1 cellular context compared by ENCODE assay signal in the genomic region with DNA sequence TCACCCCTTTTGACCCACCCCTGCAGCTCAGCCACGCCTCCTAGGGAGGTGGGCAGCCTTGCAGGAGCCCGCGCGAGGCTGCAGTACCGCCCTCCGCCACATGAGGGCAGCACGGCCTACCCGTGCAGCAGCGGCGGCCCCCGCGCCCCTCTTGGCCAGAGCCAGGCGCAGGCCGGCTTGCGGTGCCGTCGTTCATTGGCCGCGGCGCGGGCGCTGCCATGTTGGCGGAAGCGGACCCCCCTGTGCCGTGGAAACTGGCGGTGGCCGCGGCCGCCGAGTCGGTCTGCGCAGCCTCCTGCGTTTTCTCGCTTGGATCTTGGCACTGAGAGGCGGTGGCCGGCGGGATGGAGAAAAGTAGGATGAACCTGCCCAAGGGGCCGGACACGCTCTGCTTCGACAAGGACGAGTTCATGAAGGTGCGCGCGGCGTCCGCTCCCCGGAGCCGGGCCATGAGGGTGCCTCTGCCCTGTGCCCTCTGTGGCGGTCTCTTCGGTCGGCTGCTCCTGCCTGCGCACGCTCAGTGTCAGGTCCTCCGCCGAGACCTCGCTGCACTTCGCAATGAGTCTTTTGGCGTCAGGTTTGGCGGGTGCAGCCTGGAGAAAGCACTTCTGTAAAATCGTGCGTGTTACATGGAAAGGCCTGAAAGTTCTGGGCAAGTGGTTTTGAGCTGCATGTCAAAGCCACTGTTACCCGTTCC.
TF ChIP-seq lines count a peak whose summit lies in the region.

TSS of gene COG2 (plus strand) at position 219 of the 697 bp plus-strand sequence. CDS start at position 345, 126 bp downstream.

TF ChIP-seq in HepG2, 621 proteins besides CTCF, POLR2A, EP300 and RAD21 (continued from another document and continues in another):
- TF ChIP-seq RERE (CRISPR knock-in tag; IDR thresholded peaks at IDR 0.05; ENCODE audit: low read depth) = no peak
- no peak for TF ChIP-seq TOPORS (CRISPR knock-in tag; IDR thresholded peaks at IDR 0.05)
- no peak for TF ChIP-seq U2AF1 (optimal IDR thresholded peaks at IDR 0.05; ENCODE audit: low read depth, low read length)
- TF ChIP-seq, protein P1, sequence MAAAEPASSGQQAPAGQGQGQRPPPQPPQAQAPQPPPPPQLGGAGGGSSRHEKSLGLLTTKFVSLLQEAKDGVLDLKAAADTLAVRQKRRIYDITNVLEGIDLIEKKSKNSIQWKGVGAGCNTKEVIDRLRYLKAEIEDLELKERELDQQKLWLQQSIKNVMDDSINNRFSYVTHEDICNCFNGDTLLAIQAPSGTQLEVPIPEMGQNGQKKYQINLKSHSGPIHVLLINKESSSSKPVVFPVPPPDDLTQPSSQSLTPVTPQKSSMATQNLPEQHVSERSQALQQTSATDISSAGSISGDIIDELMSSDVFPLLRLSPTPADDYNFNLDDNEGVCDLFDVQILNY (CRISPR knock-in tag; conservative IDR thresholded peaks at IDR 0.05) = 0 out of 2 replicates have a peak, but pooled peaks have one; percentile 11
- TF ChIP-seq, protein P2, sequence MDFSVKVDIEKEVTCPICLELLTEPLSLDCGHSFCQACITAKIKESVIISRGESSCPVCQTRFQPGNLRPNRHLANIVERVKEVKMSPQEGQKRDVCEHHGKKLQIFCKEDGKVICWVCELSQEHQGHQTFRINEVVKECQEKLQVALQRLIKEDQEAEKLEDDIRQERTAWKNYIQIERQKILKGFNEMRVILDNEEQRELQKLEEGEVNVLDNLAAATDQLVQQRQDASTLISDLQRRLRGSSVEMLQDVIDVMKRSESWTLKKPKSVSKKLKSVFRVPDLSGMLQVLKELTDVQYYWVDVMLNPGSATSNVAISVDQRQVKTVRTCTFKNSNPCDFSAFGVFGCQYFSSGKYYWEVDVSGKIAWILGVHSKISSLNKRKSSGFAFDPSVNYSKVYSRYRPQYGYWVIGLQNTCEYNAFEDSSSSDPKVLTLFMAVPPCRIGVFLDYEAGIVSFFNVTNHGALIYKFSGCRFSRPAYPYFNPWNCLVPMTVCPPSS (IDR thresholded peaks at IDR 0.05) = no peak
- TF ChIP-seq ZBTB14 (CRISPR knock-in tag; IDR thresholded peaks at IDR 0.05) = no peak
- no peak; the same call in 1 of the 2 replicates for TF ChIP-seq SOX5 (CRISPR knock-in tag; IDR thresholded peaks at IDR 0.05; ENCODE audit: borderline replicate concordance)
- TF ChIP-seq ARNT (IDR thresholded peaks at IDR 0.05) = no peak
- TF ChIP-seq ZBTB49 (CRISPR knock-in tag; IDR thresholded peaks at IDR 0.05; ENCODE audit: borderline replicate concordance) = no peak
- peak; percentile 18; the same call in 1 of the 2 replicates for TF ChIP-seq NCOR1 (IDR thresholded peaks at IDR 0.05; ENCODE audit: borderline replicate concordance, low read length)
- TF ChIP-seq SATB2 (CRISPR knock-in tag; IDR thresholded peaks at IDR 0.05) = 0 out of 2 replicates have a peak, but pooled peaks have one; percentile 83
- TF ChIP-seq TEAD2 (CRISPR knock-in tag; IDR thresholded peaks at IDR 0.05) = 0 out of 2 replicates have a peak, but pooled peaks have one; percentile 65
- TF ChIP-seq GZF1 (CRISPR knock-in tag; IDR thresholded peaks at IDR 0.05) = no peak
- TF ChIP-seq FOXA1 (IDR thresholded peaks at IDR 0.05) = no peak
- TF ChIP-seq FOXA1 (CRISPR knock-in tag; IDR thresholded peaks at IDR 0.05) = peak; percentile 31
- peak; percentile 78; the same call in 1 of the 2 replicates for TF ChIP-seq HOXD1 (CRISPR knock-in tag; IDR thresholded peaks at IDR 0.05)
- TF ChIP-seq MTA3 (CRISPR knock-in tag; IDR thresholded peaks at IDR 0.05) = no peak
- no peak for TF ChIP-seq SRSF4 (IDR thresholded peaks at IDR 0.05; ENCODE audit: low read depth, low read length, poor library complexity, severe bottlenecking)
- no peak for TF ChIP-seq ZNF12 (CRISPR knock-in tag; IDR thresholded peaks at IDR 0.05)
- peak; percentile 44; the same call in 1 of the 2 replicates for TF ChIP-seq SP5 (CRISPR knock-in tag; IDR thresholded peaks at IDR 0.05; ENCODE audit: borderline replicate concordance, low read depth)
- TF ChIP-seq STAT6 (CRISPR knock-in tag; IDR thresholded peaks at IDR 0.05; ENCODE audit: borderline replicate concordance) = peak; percentile 82; the same call in 1 of the 2 replicates
- peak; percentile 93 for TF ChIP-seq PHF20 (CRISPR knock-in tag; IDR thresholded peaks at IDR 0.05)
- TF ChIP-seq KAT7 (CRISPR knock-in tag; IDR thresholded peaks at IDR 0.05; ENCODE audit: borderline replicate concordance) = peak; percentile 98
- TF ChIP-seq THAP7 (CRISPR knock-in tag; IDR thresholded peaks at IDR 0.05) = peak; percentile 82; the same call in 1 of the 2 replicates
- TF ChIP-seq SMC3 (IDR thresholded peaks at IDR 0.05; ENCODE audit: low read length) = peak; percentile 10; the same call in 1 of the 2 replicates
- peak; percentile 97 for TF ChIP-seq ZNF556 (CRISPR knock-in tag; IDR thresholded peaks at IDR 0.05; ENCODE audit: borderline replicate concordance)
- TF ChIP-seq ONECUT2 (CRISPR knock-in tag; IDR thresholded peaks at IDR 0.05) = 0 out of 2 replicates have a peak, but pooled peaks have one; percentile 11
- TF ChIP-seq, protein P3, sequence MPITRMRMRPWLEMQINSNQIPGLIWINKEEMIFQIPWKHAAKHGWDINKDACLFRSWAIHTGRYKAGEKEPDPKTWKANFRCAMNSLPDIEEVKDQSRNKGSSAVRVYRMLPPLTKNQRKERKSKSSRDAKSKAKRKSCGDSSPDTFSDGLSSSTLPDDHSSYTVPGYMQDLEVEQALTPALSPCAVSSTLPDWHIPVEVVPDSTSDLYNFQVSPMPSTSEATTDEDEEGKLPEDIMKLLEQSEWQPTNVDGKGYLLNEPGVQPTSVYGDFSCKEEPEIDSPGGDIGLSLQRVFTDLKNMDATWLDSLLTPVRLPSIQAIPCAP (CRISPR knock-in tag; IDR thresholded peaks at IDR 0.05; ENCODE audit: low read depth) = no peak
- TF ChIP-seq HCFC1 (IDR thresholded peaks at IDR 0.05; ENCODE audit: low read depth, low read length) = peak; percentile 52; the same call in 1 of the 2 replicates
- peak; percentile 94 for TF ChIP-seq SPEN (CRISPR knock-in tag; IDR thresholded peaks at IDR 0.05; ENCODE audit: low read depth)
- TF ChIP-seq MED8 (CRISPR knock-in tag; IDR thresholded peaks at IDR 0.05; ENCODE audit: insufficient replicate concordance) = peak; percentile 93
- peak; percentile 68; the same call in 1 of the 2 replicates for TF ChIP-seq ZNF224 (CRISPR knock-in tag; IDR thresholded peaks at IDR 0.05)
- no peak for TF ChIP-seq ZMAT5 (CRISPR knock-in tag; IDR thresholded peaks at IDR 0.05; ENCODE audit: borderline replicate concordance, low read depth)
- TF ChIP-seq, protein P4, sequence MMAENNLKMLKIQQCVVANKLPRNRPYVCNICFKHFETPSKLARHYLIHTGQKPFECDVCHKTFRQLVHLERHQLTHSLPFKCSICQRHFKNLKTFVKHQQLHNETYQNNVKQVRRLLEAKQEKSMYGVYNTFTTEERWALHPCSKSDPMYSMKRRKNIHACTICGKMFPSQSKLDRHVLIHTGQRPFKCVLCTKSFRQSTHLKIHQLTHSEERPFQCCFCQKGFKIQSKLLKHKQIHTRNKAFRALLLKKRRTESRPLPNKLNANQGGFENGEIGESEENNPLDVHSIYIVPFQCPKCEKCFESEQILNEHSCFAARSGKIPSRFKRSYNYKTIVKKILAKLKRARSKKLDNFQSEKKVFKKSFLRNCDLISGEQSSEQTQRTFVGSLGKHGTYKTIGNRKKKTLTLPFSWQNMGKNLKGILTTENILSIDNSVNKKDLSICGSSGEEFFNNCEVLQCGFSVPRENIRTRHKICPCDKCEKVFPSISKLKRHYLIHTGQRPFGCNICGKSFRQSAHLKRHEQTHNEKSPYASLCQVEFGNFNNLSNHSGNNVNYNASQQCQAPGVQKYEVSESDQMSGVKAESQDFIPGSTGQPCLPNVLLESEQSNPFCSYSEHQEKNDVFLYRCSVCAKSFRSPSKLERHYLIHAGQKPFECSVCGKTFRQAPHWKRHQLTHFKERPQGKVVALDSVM (CRISPR knock-in tag; IDR thresholded peaks at IDR 0.05) = peak; percentile 59; the same call in 1 of the 2 replicates
- no peak; the same call in 1 of the 2 replicates for TF ChIP-seq ZBTB42 (CRISPR knock-in tag; IDR thresholded peaks at IDR 0.05)
- TF ChIP-seq SCMH1 (CRISPR knock-in tag; IDR thresholded peaks at IDR 0.05; ENCODE audit: borderline replicate concordance) = no peak
- TF ChIP-seq ZNF562 (CRISPR knock-in tag; IDR thresholded peaks at IDR 0.05; ENCODE audit: borderline replicate concordance) = no peak
- TF ChIP-seq TBP (CRISPR knock-in tag; IDR thresholded peaks at IDR 0.05) = no peak
